Comparison of ENCODE assay signal across 9 cellular contexts in genomic region chr15:78195735-78196201, GRCh38. TPM values are rescaled to one million over a fixed set of nuclear protein-coding genes. Genes with fewer than 3 reads are reported as not detected.
DNase-seq lines count a peak whose midpoint lies in the region; ATAC-seq and TF ChIP-seq lines count a peak whose summit lies in the region.
"Had no signal": no experiment of that assay in that cellular context is flagged by ENCODE, and none has a peak within 500 bp of the region (broad histone marks: within the 10 kb centered on the region; RNA-seq: fewer than 3 reads in every experiment).

No MANE protein-coding gene starts in this region.

- intact Hi-C loops in lower lobe of right lung (cut with DNase I): loop anchor here (10.0 kb wide), 1 partner anchor 81 kb away; no protein-coding TSS in a partner anchor

- peak; percentile 78 to 88 for ATAC-seq in lower lobe of right lung

- H3K4me3 ChIP-seq in lower lobe of right lung: no peak overlapping the region
- H3K4me3 ChIP-seq: SJSA1 had no signal

- DNase-seq in EH (ENCODE audit: low read depth) (peak; percentile 24), HT-29 (ENCODE audit: low spot score) (peak; percentile 78), lower lobe of right lung (no peak), C1 segment of cervical spinal cord (lab: John Stamatoyannopoulos, UW) (no peak), hippocampal formation (lab: John Stamatoyannopoulos, UW) (no peak)
- peak; percentile 40 for DNase-seq in central memory CD4-positive, alpha-beta T cell
- peak; percentile 9 for DNase-seq in stimulated activated naive CD4-positive, alpha-beta T cell treated with Interleukin-2 at 50 U/mL for 16 hours (lab: John Stamatoyannopoulos, UW)

- no peaks in the 10 kb centered on the region for H3K4me1 ChIP-seq in lower lobe of right lung
- H3K4me1 ChIP-seq: SJSA1 had no signal

- H3K27ac ChIP-seq in VCaP (no peak overlapping the region), lower lobe of right lung (no peak overlapping the region)
- H3K27ac ChIP-seq: SJSA1 had no signal

- TF ChIP-seq CTCF in VCaP (conservative IDR thresholded peaks at IDR 0.05): peak; percentile 97
- peak; percentile 82 for TF ChIP-seq CTCF in lower lobe of right lung (IDR thresholded peaks at IDR 0.05)

- no peaks in the 10 kb centered on the region for H3K27me3 ChIP-seq in lower lobe of right lung (ENCODE audit: low read depth)
- H3K27me3 ChIP-seq: SJSA1 had no signal

- no peaks in the 10 kb centered on the region for H3K36me3 ChIP-seq in lower lobe of right lung
- H3K36me3 ChIP-seq: SJSA1 had no signal

- H3K9me3 ChIP-seq in lower lobe of right lung: no peaks in the 10 kb centered on the region

RNA-seq across cellular contexts. Expression of gene ACSBG1, which starts 38.6 kb away (rescaled TPM):
- 1.4 and 3.6 TPM in 2 replicates for total RNA-seq in HT-29 (2014; rRNA removed; shearing (Covaris generic))
- total RNA-seq in lower lobe of right lung: 1.8 TPM
- total RNA-seq: SJSA1 had no signal

RNA-seq across cellular contexts. Expression of gene IDH3A, which starts 46.6 kb away (rescaled TPM):
- 34.4 and 35.8 TPM in 2 replicates for total RNA-seq in HT-29 (2014; rRNA removed; shearing (Covaris generic))
- total RNA-seq in lower lobe of right lung: 78.3 TPM

Comparison
In these comparisons a context has a peak if more than half of its experiments do, and no peak if none do; other contexts are left out.
1. DNase-seq: peak in EH (single experiment), HT-29 (single experiment), central memory CD4-positive, alpha-beta T cell (single experiment) and stimulated activated naive CD4-positive, alpha-beta T cell treated with Interleukin-2 at 50 U/mL for 16 hours (single experiment); none in lower lobe of right lung (single experiment), C1 segment of cervical spinal cord (0 of 14) and hippocampal formation (0 of 2).